24 cellular contexts compared by ENCODE assay signal in genomic region chr2:108280466-108280865, GRCh38. TPM values are rescaled to one million over a fixed set of nuclear protein-coding genes. Genes with fewer than 3 reads are reported as not detected.
DNase-seq lines count a peak whose midpoint lies in the region; ATAC-seq, FAIRE-seq and TF ChIP-seq lines count a peak whose summit lies in the region.
"Had no signal": no experiment of that assay in that cellular context is flagged by ENCODE, and none has a peak within 500 bp of the region (broad histone marks: within the 10 kb centered on the region; RNA-seq: fewer than 3 reads in every experiment).

No MANE protein-coding gene starts in this region.

- H4K91ac ChIP-seq in mesenchymal stem cell (ENCODE audit: low read length) = no peak overlapping the region

- H3K27ac ChIP-seq in body of pancreas = peak overlapping the region in 3 of 4 donors; percentile 29 to 47 (median 36)
- H3K27ac ChIP-seq in mesenchymal stem cell (ENCODE audit: low read length, poor library complexity, severe bottlenecking) = no peak overlapping the region
- no peak overlapping the region for H3K27ac ChIP-seq in osteoblast (ENCODE audit: low read depth, low read length)
- no peak overlapping the region for H3K27ac ChIP-seq in small intestine (ENCODE audit: low read depth in 1 of 2, low read length in 1 of 2)
- H3K27ac ChIP-seq in left lung = no peak overlapping the region
- H3K27ac ChIP-seq: BLaER1 treated with 17β-estradiol and CSF1 and Interleukin-3, amounts not matched to agents 10 nM and 100 nM had no signal

- no peak overlapping the region for H2BK15ac ChIP-seq in mesenchymal stem cell (ENCODE audit: low read depth, poor library complexity, severe bottlenecking)

- no peaks in the 10 kb centered on the region for H4K20me1 ChIP-seq in osteoblast (ENCODE audit: insufficient read depth, low read length)
- H4K20me1 ChIP-seq: BLaER1 treated with 17β-estradiol and CSF1 and Interleukin-3, amounts not matched to agents 10 nM and 100 nM had no signal

- WGBS in body of pancreas, 2 donors = 24 to 39% methylated on average over 2 to 3 of the region's 3 CpGs
- WGBS in mesenchymal stem cell = 89% methylated on average over 3 of the region's 3 CpGs
- 10 to 43% (median 19%) methylated on average over 3 of the region's 3 CpGs for WGBS in small intestine, 3 donors

- intact Hi-C loops in body of pancreas (cut with DNase I) (no loop called here), left lung (cut with DNase I) (no loop called here)

- TF ChIP-seq POLR2A in body of pancreas (IDR thresholded peaks at IDR 0.05) = no peak

- no peaks in the 10 kb centered on the region for H3K27me3 ChIP-seq in body of pancreas
- H3K27me3 ChIP-seq in mesenchymal stem cell (ENCODE audit: control insufficient read depth in 1 of 2, insufficient read depth in 1 of 2, low read length in 2 of 2) = no peaks in the 10 kb centered on the region
- no peaks in the 10 kb centered on the region for H3K27me3 ChIP-seq in osteoblast (ENCODE audit: insufficient read depth, low read length)
- H3K27me3 ChIP-seq in small intestine (ENCODE audit: control insufficient read depth in 2 of 2, insufficient read depth in 2 of 2, low read length in 2 of 2) = no peaks in the 10 kb centered on the region
- H3K27me3 ChIP-seq in left lung = no peaks in the 10 kb centered on the region
- H3K27me3 ChIP-seq: BE2C; BLaER1 treated with 17β-estradiol and CSF1 and Interleukin-3, amounts not matched to agents 10 nM and 100 nM had no signal

- H3K9ac ChIP-seq in mesenchymal stem cell (ENCODE audit: low read length) = no peak overlapping the region
- H3K9ac ChIP-seq: BLaER1 treated with 17β-estradiol and CSF1 and Interleukin-3, amounts not matched to agents 10 nM and 100 nM had no signal

- no peaks in the 10 kb centered on the region for H3K9me3 ChIP-seq in body of pancreas
- H3K9me3 ChIP-seq in mesenchymal stem cell (ENCODE audit: control insufficient read depth, low read length) = no peaks in the 10 kb centered on the region
- H3K9me3 ChIP-seq in osteoblast (ENCODE audit: low read depth, low read length) = no peaks in the 10 kb centered on the region
- H3K9me3 ChIP-seq in small intestine (ENCODE audit: control insufficient read depth, low read depth) = no peaks in the 10 kb centered on the region
- H3K9me3 ChIP-seq in left lung = no peaks in the 10 kb centered on the region
- H3K9me3 ChIP-seq: A549, BE2C, HAP-1 had no signal

- ATAC-seq in body of pancreas = peak; percentile 83
- no peak for ATAC-seq in left lung
- ATAC-seq: A549 had no signal

- H3K14ac ChIP-seq in mesenchymal stem cell (ENCODE audit: low read length in 2 of 2) = no peak overlapping the region

- no peak overlapping the region for H3K4me3 ChIP-seq in body of pancreas
- no peak overlapping the region for H3K4me3 ChIP-seq in mesenchymal stem cell (ENCODE audit: insufficient read depth in 1 of 2, low read depth in 1 of 2, low read length in 2 of 2)
- no peak overlapping the region for H3K4me3 ChIP-seq in osteoblast (ENCODE audit: insufficient read depth, low read length)
- H3K4me3 ChIP-seq in small intestine (ENCODE audit: low read depth in 1 of 2, low read length in 2 of 2) = no peak overlapping the region
- H3K4me3 ChIP-seq in left lung = no peak overlapping the region
- H3K4me3 ChIP-seq: A549; BLaER1 treated with 17β-estradiol and CSF1 and Interleukin-3, amounts not matched to agents 10 nM and 100 nM; HAP-1 had no signal

- no peak overlapping the region for H2BK5ac ChIP-seq in mesenchymal stem cell (ENCODE audit: low read depth, low read length, poor library complexity, severe bottlenecking)

- H3K4ac ChIP-seq in mesenchymal stem cell (ENCODE audit: low read depth in 1 of 2, low read length in 2 of 2) = no peak overlapping the region

- no peak overlapping the region for H3K18ac ChIP-seq in mesenchymal stem cell (ENCODE audit: low read depth in 1 of 2, low read length in 2 of 2)

- peak in 1 of 4 donors; percentile 13 for DNase-seq in body of pancreas
- no peak for DNase-seq in mesenchymal stem cell
- DNase-seq in osteoblast (ENCODE audit: insufficient read length, low spot score, missing footprints) = no peak
- peak; percentile 92 for DNase-seq in small intestine
- DNase-seq in NCI-H748 (lab: John Stamatoyannopoulos, UW; ENCODE audit: unreplicated experiment) = no peak
- DNase-seq in NCI-H2196 (lab: John Stamatoyannopoulos, UW; ENCODE audit: unreplicated experiment) = no peak
- no peak for DNase-seq in left lung
- DNase-seq: 8988T; ACHN; AML-193; BE2C; Caco-2; CD4-positive, alpha-beta T cell; DMS153; DND-41; GOT3; HFFc6 had no signal

- H3K23ac ChIP-seq in mesenchymal stem cell (ENCODE audit: low read length in 2 of 2) = no peak overlapping the region

- H4K8ac ChIP-seq in mesenchymal stem cell (ENCODE audit: low read length) = no peak overlapping the region

- H2BK120ac ChIP-seq in mesenchymal stem cell (ENCODE audit: low read depth, low read length) = no peak overlapping the region

- no peaks in the 10 kb centered on the region for H3K79me2 ChIP-seq in osteoblast (ENCODE audit: insufficient read depth, low read length)

- H3K4me1 ChIP-seq in body of pancreas (no peaks in the 10 kb centered on the region), mesenchymal stem cell (ENCODE audit: control insufficient read depth, insufficient read depth, low read depth, low read length) (peaks cover 2% of the 10 kb centered on the region), osteoblast (ENCODE audit: insufficient read depth, low read length) (peaks cover 8% of the 10 kb centered on the region), small intestine (ENCODE audit: control insufficient read depth in 2 of 2, insufficient read depth in 1 of 2, low read depth in 1 of 2, low read length in 1 of 2) (no peaks in the 10 kb centered on the region), left lung (no peaks in the 10 kb centered on the region)
- H3K4me1 ChIP-seq: BE2C, Caco-2, HAP-1 had no signal

- no peaks in the 10 kb centered on the region for H3K36me3 ChIP-seq in body of pancreas (replicated peaks in 1 of 2; ENCODE audit: insufficient read depth in 1 of 2, low read depth in 2 of 2)
- H3K36me3 ChIP-seq in mesenchymal stem cell (ENCODE audit: control insufficient read depth in 1 of 2, insufficient read depth in 2 of 2, low read depth in 1 of 2, low read length in 2 of 2) = no peaks in the 10 kb centered on the region
- H3K36me3 ChIP-seq in osteoblast (ENCODE audit: insufficient read depth, low read length) = no peaks in the 10 kb centered on the region
- H3K36me3 ChIP-seq in small intestine (ENCODE audit: control insufficient read depth in 2 of 2, insufficient read depth in 2 of 2, low read length in 2 of 2) = no peaks in the 10 kb centered on the region
- H3K36me3 ChIP-seq in left lung = no peaks in the 10 kb centered on the region
- H3K36me3 ChIP-seq: BE2C; BLaER1 treated with 17β-estradiol and CSF1 and Interleukin-3, amounts not matched to agents 10 nM and 100 nM; HAP-1 had no signal

- no peak for TF ChIP-seq CTCF in body of pancreas (IDR thresholded peaks at IDR 0.05)
- TF ChIP-seq CTCF in osteoblast (IDR thresholded peaks at IDR 0.05; ENCODE audit: extremely low read depth, low read depth, low read length) = no peak
- TF ChIP-seq CTCF in left lung (IDR thresholded peaks at IDR 0.05) = no peak

- H2AK5ac ChIP-seq in mesenchymal stem cell (ENCODE audit: low read length, severe bottlenecking) = peak overlapping the region; percentile 19

- H2BK12ac ChIP-seq in mesenchymal stem cell (ENCODE audit: low read length in 2 of 2) = no peak overlapping the region

- FAIRE-seq in small intestine (lab: Jason Lieb, UNC) = no peak
- FAIRE-seq: A549, G401.6, GM12892, H54 had no signal

- peaks cover 3% of the 10 kb centered on the region for H3K79me1 ChIP-seq in mesenchymal stem cell (replicated peaks; ENCODE audit: low read length, poor library complexity, severe bottlenecking)

- H3K4me2 ChIP-seq in mesenchymal stem cell (ENCODE audit: low read length, poor library complexity, severe bottlenecking) = no peak overlapping the region
- no peak overlapping the region for H3K4me2 ChIP-seq in osteoblast (ENCODE audit: insufficient read depth, low read length)
- H3K4me2 ChIP-seq: A549; BLaER1 treated with 17β-estradiol and CSF1 and Interleukin-3, amounts not matched to agents 10 nM and 100 nM had no signal

- H2AFZ ChIP-seq in mesenchymal stem cell (ENCODE audit: low read depth, low read length) = no peak overlapping the region
- H2AFZ ChIP-seq in osteoblast (ENCODE audit: low read length) = peak overlapping the region; percentile 42

RNA-seq across cellular contexts. Expression of gene SULT1C2, which starts 8.2 kb away (rescaled TPM):
- 10 to 100 TPM; 13.2 to 25.7 TPM for total RNA-seq in body of pancreas
- polyA plus RNA-seq in mesenchymal stem cell (2013, experiment 1 of 2) = 0.28 TPM
- 0.34 TPM for polyA plus RNA-seq in mesenchymal stem cell (2013, experiment 2 of 2)
- total RNA-seq in osteoblast = 0.36 and 1.2 TPM in 2 replicates
- polyA plus RNA-seq in small intestine = 1 to 10 TPM in 2 of 3 donors, not detected in 1; 2.7 to 4.9 TPM
- 10 to 100 TPM in 1 of 2 donors, 1 to 10 TPM in 1; 5.4 to 14.6 TPM for total RNA-seq in left lung
- total RNA-seq: CD4-positive, alpha-beta T cell; HFFc6 had no signal
- polyA plus RNA-seq: CD14-positive monocyte had no signal

RNA-seq across cellular contexts. Expression of gene SULT1C3, which starts 40.7 kb away (rescaled TPM):
- total RNA-seq in body of pancreas = not detected
- polyA plus RNA-seq in mesenchymal stem cell (2013, experiment 1 of 2) = not detected
- polyA plus RNA-seq in mesenchymal stem cell (2013, experiment 2 of 2) = not detected
- not detected in 2 replicates for total RNA-seq in osteoblast
- polyA plus RNA-seq in small intestine = 1 to 10 TPM in 1 of 3 donors, not detected in 2; 5.1 TPM
- not detected for total RNA-seq in left lung
- total RNA-seq: Caco-2; CD4-positive, alpha-beta T cell; HFFc6 had no signal
- polyA plus RNA-seq: A549, CD14-positive monocyte had no signal

Comparison
In these comparisons a context has a peak if more than half of its experiments do, and no peak if none do; other contexts are left out.
1. H3K27ac ChIP-seq: peak in body of pancreas (3 of 4); none in mesenchymal stem cell (single experiment), osteoblast (single experiment), small intestine (0 of 2) and left lung (0 of 2).